Comparison of ENCODE assay signal across 1 cellular context in the genomic region with DNA sequence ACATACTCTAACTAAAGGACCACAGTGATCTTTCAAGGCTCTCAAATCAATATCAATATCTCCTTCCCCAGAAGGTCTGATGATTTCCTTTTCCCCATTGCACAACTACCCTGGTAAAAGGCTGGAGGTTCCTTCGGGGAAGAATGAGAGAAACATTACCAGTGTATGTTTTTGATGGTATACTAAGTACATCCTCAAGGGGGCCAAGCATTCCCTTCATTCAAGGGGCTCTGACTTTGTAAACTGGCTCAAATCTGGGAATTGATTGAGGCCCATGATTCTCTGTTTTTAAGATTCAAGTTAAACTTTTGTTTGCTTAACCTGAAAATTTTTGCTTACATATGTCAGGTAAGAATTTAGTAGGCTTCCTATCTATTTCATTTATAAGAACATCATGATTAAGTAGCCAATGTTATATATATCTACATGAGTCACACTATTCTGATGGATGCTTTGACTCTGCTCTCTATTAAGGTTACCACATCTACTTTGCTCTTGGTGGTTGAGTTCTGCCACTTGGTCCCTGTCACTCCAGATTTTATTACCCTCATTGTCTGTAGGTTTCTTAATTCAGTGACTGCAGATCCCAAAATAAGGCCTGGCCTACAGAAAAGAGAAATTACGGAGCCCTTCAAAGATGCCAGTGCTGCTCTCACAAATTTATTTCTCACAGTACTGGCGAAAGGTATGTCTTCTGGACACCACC.
TF ChIP-seq lines count a peak whose summit lies in the region.

No MANE protein-coding gene starts in this region.

TF ChIP-seq in GM23338, 12 proteins besides CTCF, POLR2A, EP300 and RAD21:
- TF ChIP-seq, protein P1, sequence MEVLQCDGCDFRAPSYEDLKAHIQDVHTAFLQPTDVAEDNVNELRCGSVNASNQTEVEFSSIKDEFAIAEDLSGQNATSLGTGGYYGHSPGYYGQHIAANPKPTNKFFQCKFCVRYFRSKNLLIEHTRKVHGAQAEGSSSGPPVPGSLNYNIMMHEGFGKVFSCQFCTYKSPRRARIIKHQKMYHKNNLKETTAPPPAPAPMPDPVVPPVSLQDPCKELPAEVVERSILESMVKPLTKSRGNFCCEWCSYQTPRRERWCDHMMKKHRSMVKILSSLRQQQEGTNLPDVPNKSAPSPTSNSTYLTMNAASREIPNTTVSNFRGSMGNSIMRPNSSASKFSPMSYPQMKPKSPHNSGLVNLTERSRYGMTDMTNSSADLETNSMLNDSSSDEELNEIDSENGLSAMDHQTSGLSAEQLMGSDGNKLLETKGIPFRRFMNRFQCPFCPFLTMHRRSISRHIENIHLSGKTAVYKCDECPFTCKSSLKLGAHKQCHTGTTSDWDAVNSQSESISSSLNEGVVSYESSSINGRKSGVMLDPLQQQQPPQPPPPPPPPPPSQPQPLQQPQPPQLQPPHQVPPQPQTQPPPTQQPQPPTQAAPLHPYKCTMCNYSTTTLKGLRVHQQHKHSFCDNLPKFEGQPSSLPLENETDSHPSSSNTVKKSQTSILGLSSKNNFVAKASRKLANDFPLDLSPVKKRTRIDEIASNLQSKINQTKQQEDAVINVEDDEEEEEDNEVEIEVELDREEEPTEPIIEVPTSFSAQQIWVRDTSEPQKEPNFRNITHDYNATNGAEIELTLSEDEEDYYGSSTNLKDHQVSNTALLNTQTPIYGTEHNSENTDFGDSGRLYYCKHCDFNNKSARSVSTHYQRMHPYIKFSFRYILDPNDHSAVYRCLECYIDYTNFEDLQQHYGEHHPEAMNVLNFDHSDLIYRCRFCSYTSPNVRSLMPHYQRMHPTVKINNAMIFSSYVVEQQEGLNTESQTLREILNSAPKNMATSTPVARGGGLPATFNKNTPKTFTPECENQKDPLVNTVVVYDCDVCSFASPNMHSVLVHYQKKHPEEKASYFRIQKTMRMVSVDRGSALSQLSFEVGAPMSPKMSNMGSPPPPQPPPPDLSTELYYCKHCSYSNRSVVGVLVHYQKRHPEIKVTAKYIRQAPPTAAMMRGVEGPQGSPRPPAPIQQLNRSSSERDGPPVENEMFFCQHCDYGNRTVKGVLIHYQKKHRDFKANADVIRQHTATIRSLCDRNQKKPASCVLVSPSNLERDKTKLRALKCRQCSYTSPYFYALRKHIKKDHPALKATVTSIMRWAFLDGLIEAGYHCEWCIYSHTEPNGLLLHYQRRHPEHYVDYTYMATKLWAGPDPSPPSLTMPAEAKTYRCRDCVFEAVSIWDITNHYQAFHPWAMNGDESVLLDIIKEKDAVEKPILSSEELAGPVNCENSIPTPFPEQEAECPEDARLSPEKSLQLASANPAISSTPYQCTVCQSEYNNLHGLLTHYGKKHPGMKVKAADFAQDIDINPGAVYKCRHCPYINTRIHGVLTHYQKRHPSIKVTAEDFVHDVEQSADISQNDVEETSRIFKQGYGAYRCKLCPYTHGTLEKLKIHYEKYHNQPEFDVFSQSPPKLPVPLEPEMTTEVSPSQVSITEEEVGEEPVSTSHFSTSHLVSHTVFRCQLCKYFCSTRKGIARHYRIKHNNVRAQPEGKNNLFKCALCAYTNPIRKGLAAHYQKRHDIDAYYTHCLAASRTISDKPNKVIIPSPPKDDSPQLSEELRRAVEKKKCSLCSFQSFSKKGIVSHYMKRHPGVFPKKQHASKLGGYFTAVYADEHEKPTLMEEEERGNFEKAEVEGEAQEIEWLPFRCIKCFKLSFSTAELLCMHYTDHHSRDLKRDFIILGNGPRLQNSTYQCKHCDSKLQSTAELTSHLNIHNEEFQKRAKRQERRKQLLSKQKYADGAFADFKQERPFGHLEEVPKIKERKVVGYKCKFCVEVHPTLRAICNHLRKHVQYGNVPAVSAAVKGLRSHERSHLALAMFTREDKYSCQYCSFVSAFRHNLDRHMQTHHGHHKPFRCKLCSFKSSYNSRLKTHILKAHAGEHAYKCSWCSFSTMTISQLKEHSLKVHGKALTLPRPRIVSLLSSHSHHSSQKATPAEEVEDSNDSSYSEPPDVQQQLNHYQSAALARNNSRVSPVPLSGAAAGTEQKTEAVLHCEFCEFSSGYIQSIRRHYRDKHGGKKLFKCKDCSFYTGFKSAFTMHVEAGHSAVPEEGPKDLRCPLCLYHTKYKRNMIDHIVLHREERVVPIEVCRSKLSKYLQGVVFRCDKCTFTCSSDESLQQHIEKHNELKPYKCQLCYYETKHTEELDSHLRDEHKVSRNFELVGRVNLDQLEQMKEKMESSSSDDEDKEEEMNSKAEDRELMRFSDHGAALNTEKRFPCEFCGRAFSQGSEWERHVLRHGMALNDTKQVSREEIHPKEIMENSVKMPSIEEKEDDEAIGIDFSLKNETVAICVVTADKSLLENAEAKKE (CRISPR knock-in tag; IDR thresholded peaks at IDR 0.05) = no peak
- no peak for TF ChIP-seq ZNF331 (CRISPR knock-in tag; IDR thresholded peaks at IDR 0.05; ENCODE audit: low read depth)
- no peak for TF ChIP-seq EZH2 (IDR thresholded peaks at IDR 0.05; ENCODE audit: low read depth, unreplicated experiment)
- TF ChIP-seq, protein P2, sequence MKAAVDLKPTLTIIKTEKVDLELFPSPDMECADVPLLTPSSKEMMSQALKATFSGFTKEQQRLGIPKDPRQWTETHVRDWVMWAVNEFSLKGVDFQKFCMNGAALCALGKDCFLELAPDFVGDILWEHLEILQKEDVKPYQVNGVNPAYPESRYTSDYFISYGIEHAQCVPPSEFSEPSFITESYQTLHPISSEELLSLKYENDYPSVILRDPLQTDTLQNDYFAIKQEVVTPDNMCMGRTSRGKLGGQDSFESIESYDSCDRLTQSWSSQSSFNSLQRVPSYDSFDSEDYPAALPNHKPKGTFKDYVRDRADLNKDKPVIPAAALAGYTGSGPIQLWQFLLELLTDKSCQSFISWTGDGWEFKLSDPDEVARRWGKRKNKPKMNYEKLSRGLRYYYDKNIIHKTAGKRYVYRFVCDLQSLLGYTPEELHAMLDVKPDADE (IDR thresholded peaks at IDR 0.05) = no peak
- TF ChIP-seq EZH2phosphoT487 (IDR thresholded peaks at IDR 0.05; ENCODE audit: unreplicated experiment) = no peak
- TF ChIP-seq ZNF114 (CRISPR knock-in tag; IDR thresholded peaks at IDR 0.05) = no peak
- TF ChIP-seq CREB1 (CRISPR knock-in tag; IDR thresholded peaks at IDR 0.05; ENCODE audit: low read depth) = no peak
- TF ChIP-seq NANOG (IDR thresholded peaks at IDR 0.05; ENCODE audit: borderline replicate concordance) = no peak
- no peak for TF ChIP-seq JUNB (IDR thresholded peaks at IDR 0.05; ENCODE audit: unreplicated experiment)
- TF ChIP-seq, protein P3, sequence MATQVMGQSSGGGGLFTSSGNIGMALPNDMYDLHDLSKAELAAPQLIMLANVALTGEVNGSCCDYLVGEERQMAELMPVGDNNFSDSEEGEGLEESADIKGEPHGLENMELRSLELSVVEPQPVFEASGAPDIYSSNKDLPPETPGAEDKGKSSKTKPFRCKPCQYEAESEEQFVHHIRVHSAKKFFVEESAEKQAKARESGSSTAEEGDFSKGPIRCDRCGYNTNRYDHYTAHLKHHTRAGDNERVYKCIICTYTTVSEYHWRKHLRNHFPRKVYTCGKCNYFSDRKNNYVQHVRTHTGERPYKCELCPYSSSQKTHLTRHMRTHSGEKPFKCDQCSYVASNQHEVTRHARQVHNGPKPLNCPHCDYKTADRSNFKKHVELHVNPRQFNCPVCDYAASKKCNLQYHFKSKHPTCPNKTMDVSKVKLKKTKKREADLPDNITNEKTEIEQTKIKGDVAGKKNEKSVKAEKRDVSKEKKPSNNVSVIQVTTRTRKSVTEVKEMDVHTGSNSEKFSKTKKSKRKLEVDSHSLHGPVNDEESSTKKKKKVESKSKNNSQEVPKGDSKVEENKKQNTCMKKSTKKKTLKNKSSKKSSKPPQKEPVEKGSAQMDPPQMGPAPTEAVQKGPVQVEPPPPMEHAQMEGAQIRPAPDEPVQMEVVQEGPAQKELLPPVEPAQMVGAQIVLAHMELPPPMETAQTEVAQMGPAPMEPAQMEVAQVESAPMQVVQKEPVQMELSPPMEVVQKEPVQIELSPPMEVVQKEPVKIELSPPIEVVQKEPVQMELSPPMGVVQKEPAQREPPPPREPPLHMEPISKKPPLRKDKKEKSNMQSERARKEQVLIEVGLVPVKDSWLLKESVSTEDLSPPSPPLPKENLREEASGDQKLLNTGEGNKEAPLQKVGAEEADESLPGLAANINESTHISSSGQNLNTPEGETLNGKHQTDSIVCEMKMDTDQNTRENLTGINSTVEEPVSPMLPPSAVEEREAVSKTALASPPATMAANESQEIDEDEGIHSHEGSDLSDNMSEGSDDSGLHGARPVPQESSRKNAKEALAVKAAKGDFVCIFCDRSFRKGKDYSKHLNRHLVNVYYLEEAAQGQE (IDR thresholded peaks at IDR 0.05; ENCODE audit: unreplicated experiment) = no peak
- no peak for TF ChIP-seq POLR2AphosphoS5 (IDR thresholded peaks at IDR 0.05; ENCODE audit: low read depth)
- TF ChIP-seq STAT1 (IDR thresholded peaks at IDR 0.05; ENCODE audit: unreplicated experiment) = no peak
